Comparison of ENCODE assay signal across 1 cellular context in the genomic region with DNA sequence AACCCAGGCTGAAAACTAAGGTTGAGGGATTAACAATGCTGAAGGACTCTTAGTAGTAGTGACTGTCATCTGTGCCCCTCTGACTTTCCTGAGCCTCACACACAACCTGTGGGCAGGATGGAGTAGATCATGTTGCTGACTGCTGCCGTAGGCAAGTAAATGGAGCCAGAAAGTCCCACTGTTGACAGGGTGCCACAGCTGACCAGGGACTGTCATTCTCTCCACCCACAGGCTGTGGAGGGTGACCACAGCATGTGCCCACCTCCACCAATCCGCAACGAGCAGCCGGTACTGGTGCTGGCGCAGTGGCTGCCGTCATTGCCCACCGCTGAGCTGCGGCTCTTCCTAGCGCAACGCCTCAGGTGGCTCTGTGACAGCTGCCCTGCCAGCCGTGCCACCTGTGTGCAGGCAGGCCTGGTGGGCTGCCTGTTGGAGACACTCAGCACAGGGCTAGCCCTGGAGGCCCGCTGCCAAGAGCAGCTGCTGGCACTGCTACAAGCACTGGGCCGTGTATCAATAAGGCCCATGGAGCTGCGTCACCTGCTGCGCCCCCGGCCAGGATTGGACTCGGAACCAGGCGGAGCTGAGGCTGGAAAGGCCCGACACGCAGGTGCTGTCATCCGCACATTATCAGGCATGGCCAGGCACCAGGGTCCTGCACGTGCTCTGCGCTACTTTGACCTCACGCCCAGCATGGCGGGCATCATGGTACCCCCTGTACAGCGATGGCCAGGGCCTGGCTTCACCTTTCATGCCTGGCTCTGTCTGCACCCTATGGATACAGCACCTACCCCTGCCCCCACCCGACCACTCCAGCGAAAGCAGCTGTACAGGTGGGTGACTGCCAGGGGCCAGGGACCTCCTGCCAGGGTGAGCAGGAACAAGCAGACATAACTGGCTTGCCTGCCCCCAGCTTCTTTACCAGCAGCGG.
TF ChIP-seq lines count a peak whose summit lies in the region.

No MANE protein-coding gene starts in this region.

TF ChIP-seq in HepG2, 621 proteins besides CTCF, POLR2A, EP300 and RAD21:
- 0 out of 2 replicates have a peak, but pooled peaks have one; percentile 14 for TF ChIP-seq RBFOX2 (IDR thresholded peaks at IDR 0.05; ENCODE audit: low read depth, low read length)
- TF ChIP-seq, protein P1, sequence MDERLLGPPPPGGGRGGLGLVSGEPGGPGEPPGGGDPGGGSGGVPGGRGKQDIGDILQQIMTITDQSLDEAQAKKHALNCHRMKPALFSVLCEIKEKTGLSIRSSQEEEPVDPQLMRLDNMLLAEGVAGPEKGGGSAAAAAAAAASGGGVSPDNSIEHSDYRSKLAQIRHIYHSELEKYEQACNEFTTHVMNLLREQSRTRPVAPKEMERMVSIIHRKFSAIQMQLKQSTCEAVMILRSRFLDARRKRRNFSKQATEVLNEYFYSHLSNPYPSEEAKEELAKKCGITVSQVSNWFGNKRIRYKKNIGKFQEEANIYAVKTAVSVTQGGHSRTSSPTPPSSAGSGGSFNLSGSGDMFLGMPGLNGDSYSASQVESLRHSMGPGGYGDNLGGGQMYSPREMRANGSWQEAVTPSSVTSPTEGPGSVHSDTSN (CRISPR knock-in tag; IDR thresholded peaks at IDR 0.05): no peak
- peak; percentile 27 for TF ChIP-seq AGO2 (optimal IDR thresholded peaks at IDR 0.05; ENCODE audit: low read depth, low read length)
- TF ChIP-seq ZNF564 (CRISPR knock-in tag; IDR thresholded peaks at IDR 0.05): no peak
